In the genomic region with DNA sequence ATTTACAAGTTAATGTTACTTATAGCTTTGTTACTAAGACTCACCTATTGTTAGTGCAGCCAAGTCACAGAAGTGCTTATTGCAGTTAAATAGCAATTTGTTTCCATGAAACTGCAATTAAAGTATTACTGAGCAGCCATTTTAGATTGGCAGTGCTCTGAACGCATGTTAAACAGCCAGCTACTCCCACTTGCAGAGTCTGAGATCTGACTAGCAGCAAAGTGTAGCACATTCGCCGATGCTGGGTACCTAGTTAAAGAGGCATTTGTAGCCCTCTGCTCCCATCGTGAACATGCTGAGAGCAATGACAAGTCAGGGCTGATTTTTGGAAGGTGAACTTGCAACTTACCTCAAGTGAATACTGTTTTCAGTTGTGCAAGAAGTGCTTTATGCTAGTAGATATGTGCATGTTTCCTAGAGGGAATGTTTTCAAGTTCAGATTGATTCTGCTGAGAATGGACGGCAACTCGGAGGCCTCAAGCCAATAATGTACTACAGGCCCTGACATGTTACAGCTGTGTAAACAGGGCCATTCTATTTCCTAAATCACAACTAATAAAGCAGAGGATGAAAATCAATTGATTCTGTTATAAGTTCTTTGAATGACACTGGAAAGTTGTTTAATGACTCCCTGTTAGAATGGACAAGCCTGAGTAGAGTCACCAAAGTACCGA, we compare ENCODE assay signal across 19 cellular contexts. TPM values are rescaled to one million over a fixed set of nuclear protein-coding genes. Genes with fewer than 3 reads are reported as not detected.
A peak's percentile ranks its signal among the peaks of the same experiment; 100 is the strongest.
DNase-seq lines count a peak whose midpoint lies in the region; ATAC-seq and TF ChIP-seq lines count a peak whose summit lies in the region.
"Had no signal": no experiment of that assay in that cellular context is flagged by ENCODE, and none has a peak within 500 bp of the region (broad histone marks: within the 10 kb centered on the region; RNA-seq: fewer than 3 reads in every experiment).

No MANE protein-coding gene starts in this region.

- H4K20me1 ChIP-seq in GM23338 (replicated peaks; ENCODE audit: insufficient read depth), result 0 out of 2 replicates have a peak, but pooled peaks cover under 1% of the 10 kb centered on the region
- peaks cover 21% of the 10 kb centered on the region for H4K20me1 ChIP-seq in SU-DHL-6 (ENCODE audit: low read depth, low read length)

- H3K9me3 ChIP-seq in CD4-positive, alpha-beta memory T cell (ENCODE audit: control insufficient read depth in 1 of 2, low read length in 2 of 2), result no peaks in the 10 kb centered on the region
- no peaks in the 10 kb centered on the region for H3K9me3 ChIP-seq in SU-DHL-6 (ENCODE audit: insufficient read depth, low read length)
- H3K9me3 ChIP-seq: adrenal gland, thyroid gland had no signal

- POLR2A ChIA-PET in CD4-positive, alpha-beta memory T cell (lab: Charles Lee; ENCODE audit: partially characterized antibody), result no interaction called here

- no peak overlapping the region for H3K4me2 ChIP-seq in GM23338
- H3K4me2 ChIP-seq in SU-DHL-6 (ENCODE audit: low read depth, low read length, poor library complexity, severe bottlenecking), result no peak overlapping the region

- H3K9me3 Mint-ChIP-seq in CD4-positive, alpha-beta memory T cell, result peaks cover 0 to 1% (median 0%) of the 10 kb centered on the region in 8 donors
- H3K9me3 Mint-ChIP-seq in GM23338 (no peaks in the 10 kb centered on the region), mesothelial cell of epicardium (no peaks in the 10 kb centered on the region)
- H3K9me3 Mint-ChIP-seq: naive thymus-derived CD4-positive, alpha-beta T cell; stimulated activated naive B cell treated with anti-CD40 and anti-IgM and Interleukin-4, amounts not matched to agents 10 μg/mL and 1 μg/mL and 100 μg/mL, for 72 hours had no signal

- peaks cover 0 to 4% (median under 1%) of the 10 kb centered on the region in 4 donors for H3K4me1 Mint-ChIP-seq in CD4-positive, alpha-beta memory T cell
- H3K4me1 Mint-ChIP-seq in GM23338 (peaks cover 66% of the 10 kb centered on the region), mesothelial cell of epicardium (peaks cover 36% of the 10 kb centered on the region)

- H3K9ac ChIP-seq in SU-DHL-6 (ENCODE audit: low read length), result no peak overlapping the region
- H3K9ac ChIP-seq: parathyroid adenoma had no signal

- H3F3A ChIP-seq in GM23338 (replicated peaks; ENCODE audit: low read depth), result no peaks in the 10 kb centered on the region
- peaks cover 86% of the 10 kb centered on the region for H3F3A ChIP-seq in SU-DHL-6 (ENCODE audit: insufficient read depth)

- H3K4me3 Mint-ChIP-seq in CD4-positive, alpha-beta memory T cell, result no peak overlapping the region
- H3K4me3 Mint-ChIP-seq in GM23338 (no peak overlapping the region), mesothelial cell of epicardium (no peak overlapping the region)
- H3K4me3 Mint-ChIP-seq: naive thymus-derived CD4-positive, alpha-beta T cell; stimulated activated naive B cell treated with anti-CD40 and anti-IgM and Interleukin-4, amounts not matched to agents 10 μg/mL and 1 μg/mL and 100 μg/mL, for 72 hours had no signal

- H3K4me3 ChIP-seq in CD4-positive, alpha-beta memory T cell (ENCODE audit: low read length in 2 of 2), result no peak overlapping the region
- H3K4me3 ChIP-seq in GM23338, result no peak overlapping the region
- no peak overlapping the region for H3K4me3 ChIP-seq in SU-DHL-6 (ENCODE audit: insufficient read depth, low read length, poor library complexity, severe bottlenecking)
- H3K4me3 ChIP-seq: adrenal gland, lung, thyroid gland had no signal

- H3K36me3 ChIP-seq in CD4-positive, alpha-beta memory T cell (ENCODE audit: insufficient read depth, low read length), result no peaks in the 10 kb centered on the region
- peaks cover 13% of the 10 kb centered on the region; the same call in 1 of the 2 replicates for H3K36me3 ChIP-seq in GM23338 (ENCODE audit: insufficient read depth)
- peaks cover 51% of the 10 kb centered on the region for H3K36me3 ChIP-seq in SU-DHL-6 (ENCODE audit: low read length)

- DNase-seq in CD4-positive, alpha-beta memory T cell, result no peak
- peak; percentile 30 for DNase-seq in GM23338 (ENCODE audit: low spot score)
- DNase-seq in mesothelial cell of epicardium (ENCODE audit: low spot score in 2 of 2, unreplicated experiment in 2 of 2), result no peak
- no peak for DNase-seq in GM19238 (ENCODE audit: insufficient read length, low spot score)
- no peak for DNase-seq in midbrain (lab: John Stamatoyannopoulos, UW)
- DNase-seq: activated CD8-positive, alpha-beta memory T cell treated with anti-CD3 and anti-CD28 coated beads, Interleukin-2, amount 50 U/mL, for 4 hours; activated gamma-delta T cell; adrenal gland; cortex of kidney; naive thymus-derived CD4-positive, alpha-beta T cell; NCI-H1694; NCI-H226; stimulated activated naive B cell treated with anti-CD40 and anti-IgM and Interleukin-4, amounts not matched to agents 10 μg/mL and 1 μg/mL and 100 μg/mL, for 72 hours; T-helper 2 cell; thyroid gland had no signal

- intact Hi-C loops in CD4-positive, alpha-beta memory T cell (cut with micrococcal nuclease), result no loop called here

- no peak for TF ChIP-seq CTCF in GM23338 (conservative IDR thresholded peaks at IDR 0.05; ENCODE audit: low read depth in 2 of 2)
- TF ChIP-seq CTCF in SU-DHL-6 (IDR thresholded peaks at IDR 0.05; ENCODE audit: insufficient read depth, low read length, poor library complexity, severe bottlenecking), result no peak
- no peak for TF ChIP-seq CTCF in mesothelial cell of epicardium (IDR thresholded peaks at IDR 0.05; ENCODE audit: unreplicated experiment)

- H3K27ac ChIP-seq in CD4-positive, alpha-beta memory T cell (ENCODE audit: low read depth, low read length), result no peak overlapping the region
- H3K27ac ChIP-seq in GM23338 (ENCODE audit: low read depth), result no peak overlapping the region
- H3K27ac ChIP-seq in SU-DHL-6 (ENCODE audit: low read depth, low read length), result peak overlapping the region; percentile 62
- H3K27ac ChIP-seq: adrenal gland, parathyroid adenoma, thyroid gland had no signal

- H3K79me2 ChIP-seq in GM23338 (replicated peaks; ENCODE audit: insufficient read depth), result peaks cover 2% of the 10 kb centered on the region
- H3K79me2 ChIP-seq in SU-DHL-6 (ENCODE audit: insufficient read depth, low read length), result peaks cover 11% of the 10 kb centered on the region; the same call in 1 of the 2 replicates
- H3K79me2 ChIP-seq: parathyroid adenoma had no signal

- peak overlapping the region in 5 of 7 donors; percentile 3 to 50 (median 15) for H3K27ac Mint-ChIP-seq in CD4-positive, alpha-beta memory T cell
- H3K27ac Mint-ChIP-seq in GM23338, result peak overlapping the region; percentile 67; the same call in 1 of the 2 replicates
- H3K27ac Mint-ChIP-seq in mesothelial cell of epicardium, result peak overlapping the region; percentile 10
- H3K27ac Mint-ChIP-seq: stimulated activated naive B cell treated with anti-CD40 and anti-IgM and Interleukin-4, amounts not matched to agents 10 μg/mL and 1 μg/mL and 100 μg/mL, for 72 hours had no signal

- peak; percentile 55 for ATAC-seq in GM23338
- ATAC-seq in GM18868 (IDR thresholded peaks at IDR 0.05; ENCODE audit: unreplicated experiment), result no peak
- ATAC-seq: naive thymus-derived CD4-positive, alpha-beta T cell had no signal

- H2AFZ ChIP-seq in GM23338 (no peak overlapping the region), SU-DHL-6 (ENCODE audit: low read depth, low read length, severe bottlenecking) (no peak overlapping the region)
- H2AFZ ChIP-seq: parathyroid adenoma had no signal

- H3K36me3 Mint-ChIP-seq in CD4-positive, alpha-beta memory T cell, result peaks cover 21 to 34% of the 10 kb centered on the region in 2 donors
- H3K36me3 Mint-ChIP-seq in GM23338 (ENCODE audit: low read depth) (peaks cover 30% of the 10 kb centered on the region), mesothelial cell of epicardium (peaks cover 28% of the 10 kb centered on the region)

- H3K27me3 Mint-ChIP-seq in CD4-positive, alpha-beta memory T cell, result no peaks in the 10 kb centered on the region
- H3K27me3 Mint-ChIP-seq in GM23338 (ENCODE audit: insufficient read depth, low read depth, poor library complexity), result no peaks in the 10 kb centered on the region
- no peaks in the 10 kb centered on the region for H3K27me3 Mint-ChIP-seq in mesothelial cell of epicardium (ENCODE audit: low read depth)
- H3K27me3 Mint-ChIP-seq: stimulated activated naive B cell treated with anti-CD40 and anti-IgM and Interleukin-4, amounts not matched to agents 10 μg/mL and 1 μg/mL and 100 μg/mL, for 72 hours had no signal

- H3K27me3 ChIP-seq in CD4-positive, alpha-beta memory T cell (ENCODE audit: insufficient read depth, low read length), result no peaks in the 10 kb centered on the region
- H3K27me3 ChIP-seq in GM23338 (ENCODE audit: insufficient read depth) (no peaks in the 10 kb centered on the region), SU-DHL-6 (ENCODE audit: low read length) (no peaks in the 10 kb centered on the region)
- H3K27me3 ChIP-seq: adrenal gland, thyroid gland had no signal

- no peaks in the 10 kb centered on the region for H3K4me1 ChIP-seq in CD4-positive, alpha-beta memory T cell (ENCODE audit: insufficient read depth, low read length)
- H3K4me1 ChIP-seq in GM23338 (ENCODE audit: insufficient read depth), result peaks cover 27% of the 10 kb centered on the region
- H3K4me1 ChIP-seq: adrenal gland, parathyroid adenoma, thyroid gland had no signal

- CTCF ChIA-PET in CD4-positive, alpha-beta memory T cell (lab: Charles Lee; ENCODE audit: partially characterized antibody), result interaction anchor here (0.7 kb wide), 1 partner anchor 12 kb away, joined by 3 read pairs; no protein-coding TSS in a partner anchor

- no peaks in the 10 kb centered on the region for H3K9me2 ChIP-seq in GM23338 (ENCODE audit: insufficient read depth)
- no peaks in the 10 kb centered on the region for H3K9me2 ChIP-seq in SU-DHL-6 (replicated peaks; ENCODE audit: insufficient read depth, low read length)

TF ChIP-seq in GM23338, 12 proteins besides CTCF, POLR2A, EP300 and RAD21:
- TF ChIP-seq EZH2 (IDR thresholded peaks at IDR 0.05; ENCODE audit: low read depth, unreplicated experiment) (no peak), NANOG (IDR thresholded peaks at IDR 0.05; ENCODE audit: borderline replicate concordance) (no peak), POLR2AphosphoS5 (IDR thresholded peaks at IDR 0.05; ENCODE audit: low read depth) (0 out of 2 replicates have a peak, but pooled peaks have one; percentile 22)

RNA-seq across cellular contexts. Expression of a gene that starts 19.8 kb away (rescaled TPM):
- 10 to 100 TPM; 25.0 TPM for total RNA-seq in CD4-positive, alpha-beta memory T cell
- 10 to 100 TPM; 19.6 to 24.7 TPM for polyA plus RNA-seq in CD4-positive, alpha-beta memory T cell
- 96.2 and 112 TPM in 2 replicates for total RNA-seq in GM23338 (2014; rRNA removed; shearing (Covaris generic))
- polyA plus RNA-seq in GM23338 (2016; fragmentation: Nextera tagmentation; extraction: Ambion mirVana), result 35.6 and 35.8 TPM in 2 replicates
- 86.5 to 96.9 TPM (median 93.0 TPM) in 3 replicates for total RNA-seq in mesothelial cell of epicardium

Comparison
In these comparisons a context has a peak if more than half of its experiments do, and no peak if none do; other contexts are left out.
1. H3K27ac Mint-ChIP-seq: peak in every context shown above with its lines; median percentile 67 in GM23338; 15 in CD4-positive, alpha-beta memory T cell; 10 in mesothelial cell of epicardium.